2 cellular contexts compared by ENCODE assay signal in genomic region chr14:21634840-21635239, GRCh38.
TF ChIP-seq lines count a peak whose summit lies in the region.

Gene OR10G2, minus strand, starts transcription at chr14:21634940. Its CDS starts 98 bp downstream, at chr14:21634842.

TF ChIP-seq in GM23338, 12 proteins besides CTCF, POLR2A, EP300 and RAD21 (continued from another document):
- TF ChIP-seq ETS1 (IDR thresholded peaks at IDR 0.05): no peak
- TF ChIP-seq NANOG (IDR thresholded peaks at IDR 0.05; ENCODE audit: borderline replicate concordance): no peak
- TF ChIP-seq POLR2AphosphoS5 (IDR thresholded peaks at IDR 0.05; ENCODE audit: low read depth): no peak
- TF ChIP-seq REST (IDR thresholded peaks at IDR 0.05; ENCODE audit: unreplicated experiment): no peak
- TF ChIP-seq, protein P1, sequence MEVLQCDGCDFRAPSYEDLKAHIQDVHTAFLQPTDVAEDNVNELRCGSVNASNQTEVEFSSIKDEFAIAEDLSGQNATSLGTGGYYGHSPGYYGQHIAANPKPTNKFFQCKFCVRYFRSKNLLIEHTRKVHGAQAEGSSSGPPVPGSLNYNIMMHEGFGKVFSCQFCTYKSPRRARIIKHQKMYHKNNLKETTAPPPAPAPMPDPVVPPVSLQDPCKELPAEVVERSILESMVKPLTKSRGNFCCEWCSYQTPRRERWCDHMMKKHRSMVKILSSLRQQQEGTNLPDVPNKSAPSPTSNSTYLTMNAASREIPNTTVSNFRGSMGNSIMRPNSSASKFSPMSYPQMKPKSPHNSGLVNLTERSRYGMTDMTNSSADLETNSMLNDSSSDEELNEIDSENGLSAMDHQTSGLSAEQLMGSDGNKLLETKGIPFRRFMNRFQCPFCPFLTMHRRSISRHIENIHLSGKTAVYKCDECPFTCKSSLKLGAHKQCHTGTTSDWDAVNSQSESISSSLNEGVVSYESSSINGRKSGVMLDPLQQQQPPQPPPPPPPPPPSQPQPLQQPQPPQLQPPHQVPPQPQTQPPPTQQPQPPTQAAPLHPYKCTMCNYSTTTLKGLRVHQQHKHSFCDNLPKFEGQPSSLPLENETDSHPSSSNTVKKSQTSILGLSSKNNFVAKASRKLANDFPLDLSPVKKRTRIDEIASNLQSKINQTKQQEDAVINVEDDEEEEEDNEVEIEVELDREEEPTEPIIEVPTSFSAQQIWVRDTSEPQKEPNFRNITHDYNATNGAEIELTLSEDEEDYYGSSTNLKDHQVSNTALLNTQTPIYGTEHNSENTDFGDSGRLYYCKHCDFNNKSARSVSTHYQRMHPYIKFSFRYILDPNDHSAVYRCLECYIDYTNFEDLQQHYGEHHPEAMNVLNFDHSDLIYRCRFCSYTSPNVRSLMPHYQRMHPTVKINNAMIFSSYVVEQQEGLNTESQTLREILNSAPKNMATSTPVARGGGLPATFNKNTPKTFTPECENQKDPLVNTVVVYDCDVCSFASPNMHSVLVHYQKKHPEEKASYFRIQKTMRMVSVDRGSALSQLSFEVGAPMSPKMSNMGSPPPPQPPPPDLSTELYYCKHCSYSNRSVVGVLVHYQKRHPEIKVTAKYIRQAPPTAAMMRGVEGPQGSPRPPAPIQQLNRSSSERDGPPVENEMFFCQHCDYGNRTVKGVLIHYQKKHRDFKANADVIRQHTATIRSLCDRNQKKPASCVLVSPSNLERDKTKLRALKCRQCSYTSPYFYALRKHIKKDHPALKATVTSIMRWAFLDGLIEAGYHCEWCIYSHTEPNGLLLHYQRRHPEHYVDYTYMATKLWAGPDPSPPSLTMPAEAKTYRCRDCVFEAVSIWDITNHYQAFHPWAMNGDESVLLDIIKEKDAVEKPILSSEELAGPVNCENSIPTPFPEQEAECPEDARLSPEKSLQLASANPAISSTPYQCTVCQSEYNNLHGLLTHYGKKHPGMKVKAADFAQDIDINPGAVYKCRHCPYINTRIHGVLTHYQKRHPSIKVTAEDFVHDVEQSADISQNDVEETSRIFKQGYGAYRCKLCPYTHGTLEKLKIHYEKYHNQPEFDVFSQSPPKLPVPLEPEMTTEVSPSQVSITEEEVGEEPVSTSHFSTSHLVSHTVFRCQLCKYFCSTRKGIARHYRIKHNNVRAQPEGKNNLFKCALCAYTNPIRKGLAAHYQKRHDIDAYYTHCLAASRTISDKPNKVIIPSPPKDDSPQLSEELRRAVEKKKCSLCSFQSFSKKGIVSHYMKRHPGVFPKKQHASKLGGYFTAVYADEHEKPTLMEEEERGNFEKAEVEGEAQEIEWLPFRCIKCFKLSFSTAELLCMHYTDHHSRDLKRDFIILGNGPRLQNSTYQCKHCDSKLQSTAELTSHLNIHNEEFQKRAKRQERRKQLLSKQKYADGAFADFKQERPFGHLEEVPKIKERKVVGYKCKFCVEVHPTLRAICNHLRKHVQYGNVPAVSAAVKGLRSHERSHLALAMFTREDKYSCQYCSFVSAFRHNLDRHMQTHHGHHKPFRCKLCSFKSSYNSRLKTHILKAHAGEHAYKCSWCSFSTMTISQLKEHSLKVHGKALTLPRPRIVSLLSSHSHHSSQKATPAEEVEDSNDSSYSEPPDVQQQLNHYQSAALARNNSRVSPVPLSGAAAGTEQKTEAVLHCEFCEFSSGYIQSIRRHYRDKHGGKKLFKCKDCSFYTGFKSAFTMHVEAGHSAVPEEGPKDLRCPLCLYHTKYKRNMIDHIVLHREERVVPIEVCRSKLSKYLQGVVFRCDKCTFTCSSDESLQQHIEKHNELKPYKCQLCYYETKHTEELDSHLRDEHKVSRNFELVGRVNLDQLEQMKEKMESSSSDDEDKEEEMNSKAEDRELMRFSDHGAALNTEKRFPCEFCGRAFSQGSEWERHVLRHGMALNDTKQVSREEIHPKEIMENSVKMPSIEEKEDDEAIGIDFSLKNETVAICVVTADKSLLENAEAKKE (CRISPR knock-in tag; IDR thresholded peaks at IDR 0.05): no peak
- no peak for TF ChIP-seq JUNB (IDR thresholded peaks at IDR 0.05; ENCODE audit: unreplicated experiment)

TF ChIP-seq in WTC11, 78 proteins besides CTCF, POLR2A, EP300 and RAD21 (continued from another document):
- no peak for TF ChIP-seq RELA (CRISPR knock-in tag; IDR thresholded peaks at IDR 0.05; ENCODE audit: borderline replicate concordance)
- no peak for TF ChIP-seq CBFB (CRISPR knock-in tag; IDR thresholded peaks at IDR 0.05; ENCODE audit: low read depth)
- TF ChIP-seq, protein P2, sequence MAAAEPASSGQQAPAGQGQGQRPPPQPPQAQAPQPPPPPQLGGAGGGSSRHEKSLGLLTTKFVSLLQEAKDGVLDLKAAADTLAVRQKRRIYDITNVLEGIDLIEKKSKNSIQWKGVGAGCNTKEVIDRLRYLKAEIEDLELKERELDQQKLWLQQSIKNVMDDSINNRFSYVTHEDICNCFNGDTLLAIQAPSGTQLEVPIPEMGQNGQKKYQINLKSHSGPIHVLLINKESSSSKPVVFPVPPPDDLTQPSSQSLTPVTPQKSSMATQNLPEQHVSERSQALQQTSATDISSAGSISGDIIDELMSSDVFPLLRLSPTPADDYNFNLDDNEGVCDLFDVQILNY (CRISPR knock-in tag; IDR thresholded peaks at IDR 0.05): no peak
- TF ChIP-seq RORB (CRISPR knock-in tag; IDR thresholded peaks at IDR 0.05): no peak
